ENCODE assay signal across 18 cellular contexts in genomic region chr7:82250598-82250997, GRCh38.
"Had no signal": no experiment of that assay in that cellular context is flagged by ENCODE, and none has a peak within 500 bp of the region (broad histone marks: within the 10 kb centered on the region; RNA-seq: fewer than 3 reads in every experiment).

No MANE protein-coding gene starts in this region.

- H3K4me1 ChIP-seq: foreskin keratinocyte, left lung, lower lobe of right lung had no signal

- H3K27me3 ChIP-seq: dorsolateral prefrontal cortex, esophagus muscularis mucosa, foreskin keratinocyte, gastroesophageal sphincter, heart left ventricle, left lung had no signal

- H3K9me3 ChIP-seq: esophagus muscularis mucosa, gastroesophageal sphincter, left lung, lower lobe of right lung, mucosa of descending colon had no signal

- H3K4me3 ChIP-seq: coronary artery, dorsolateral prefrontal cortex, esophagus muscularis mucosa, gastroesophageal sphincter, heart left ventricle, left lung, lower lobe of right lung, mucosa of descending colon had no signal

- DNase-seq: dermis blood vessel endothelial cell; dorsolateral prefrontal cortex; effector CD4-positive, alpha-beta T cell; effector memory CD4-positive, alpha-beta T cell; foreskin keratinocyte; heart left ventricle; hippocampal formation; left cardiac atrium; left lung; left ventricle myocardium superior; lower lobe of right lung; mesenchymal stem cell; mucosa of descending colon; naive B cell; naive thymus-derived CD8-positive, alpha-beta T cell had no signal

- ATAC-seq: foreskin keratinocyte; gastroesophageal sphincter; left cardiac atrium; left lung; lower lobe of right lung; mucosa of descending colon; naive thymus-derived CD8-positive, alpha-beta T cell had no signal

- H3K27ac ChIP-seq: coronary artery, dorsolateral prefrontal cortex, esophagus muscularis mucosa, foreskin keratinocyte, gastroesophageal sphincter, heart left ventricle, left lung, lower lobe of right lung had no signal

- H3K36me3 ChIP-seq: esophagus muscularis mucosa, gastroesophageal sphincter, heart left ventricle, left lung, lower lobe of right lung had no signal
